14 cellular contexts compared by ENCODE assay signal in genomic region chr2:233287871-233288270, GRCh38. TPM values are rescaled to one million over a fixed set of nuclear protein-coding genes. Genes with fewer than 3 reads are reported as not detected.
"Had no signal": no experiment of that assay in that cellular context is flagged by ENCODE, and none has a peak within 500 bp of the region (broad histone marks: within the 10 kb centered on the region; RNA-seq: fewer than 3 reads in every experiment).

No MANE protein-coding gene starts in this region.

- H3K27me3 ChIP-seq: ascending aorta, esophagus muscularis mucosa, left lung, ovary had no signal

- H3K4me3 ChIP-seq: ascending aorta, esophagus muscularis mucosa, left lung, ovary had no signal

- ATAC-seq: left lung had no signal

- H3K27ac ChIP-seq: ascending aorta, esophagus muscularis mucosa, left lung, ovary had no signal

- DNase-seq: activated CD4-positive, alpha-beta memory T cell treated with anti-CD3 and anti-CD28 coated beads for 36 hours; activated CD4-positive, CD25-positive, alpha-beta regulatory T cell treated with anti-CD3 and anti-CD28 coated beads, Interleukin-2, amount 50 U/mL, for 72 hours; left lung; ovary; stimulated activated CD4-positive, alpha-beta T cell treated with anti-CD3 and anti-CD28 coated beads, Interleukin-15, amount 100 ng/mL, for 24 hours; stimulated activated CD4-positive, alpha-beta T cell treated with anti-CD3 and anti-CD28 coated beads, Interleukin-4, amount 100 ng/mL, for 24 hours; trophoblast cell had no signal

RNA-seq across cellular contexts. Expression of gene SAG, which starts 19.7 kb away (rescaled TPM):
- total RNA-seq: ascending aorta, bronchial epithelial cell, chondrocyte, esophagus muscularis mucosa, fibroblast of villous mesenchyme, left lung, mucosa of gallbladder, ovary, skeletal muscle tissue had no signal
